Comparison of ENCODE assay signal across 11 cellular contexts in genomic region chr19:40907968-40908735, GRCh38. TPM values are rescaled to one million over a fixed set of nuclear protein-coding genes. Genes with fewer than 3 reads are reported as not detected.
DNase-seq lines count a peak whose midpoint lies in the region; ATAC-seq and TF ChIP-seq lines count a peak whose summit lies in the region.
"Had no signal": no experiment of that assay in that cellular context is flagged by ENCODE, and none has a peak within 500 bp of the region (broad histone marks: within the 10 kb centered on the region; RNA-seq: fewer than 3 reads in every experiment).

No MANE protein-coding gene starts in this region.

- DNase-seq in CD14-positive monocyte (ENCODE audit: low spot score) (no peak), T-helper 1 cell (peak; percentile 14 to 46 (median 23)), omental fat pad (ENCODE audit: low spot score) (peak; percentile 33), BE2C (no peak), NCI-H446 (lab: John Stamatoyannopoulos, UW) (no peak), SW 1271 (lab: John Stamatoyannopoulos, UW) (no peak), NCI-H1417 treated with DMSO at 0.1 percent for 48 hours (lab: John Stamatoyannopoulos, UW) (no peak)
- DNase-seq in activated naive CD4-positive, alpha-beta T cell treated with anti-CD3 and anti-CD28 coated beads, Interleukin-2, amount 10 ng/mL, durations not matched to agents 7 days and 5 days = peak; percentile 75

- no peak overlapping the region for H3K4me3 ChIP-seq in BE2C (ENCODE audit: low read depth, low read length)
- H3K4me3 ChIP-seq: HAP-1 had no signal

- CTCF ChIA-PET in activated naive CD4-positive, alpha-beta T cell treated with anti-CD3 and anti-CD28 coated beads, Interleukin-2, amount 10 ng/mL, durations not matched to agents 7 days and 5 days (lab: Charles Lee) = interaction anchor here (0.9 to 1.3 kb wide), 5 partner anchors 14 to 245 kb away, joined by 3 read pairs; partner anchors contain the start of gene CYP2A6

- H3K4me3 Mint-ChIP-seq in CD14-positive monocyte = peak overlapping the region; percentile 66 to 87
- H3K4me3 Mint-ChIP-seq in activated naive CD4-positive, alpha-beta T cell treated with anti-CD3 and anti-CD28 coated beads, Interleukin-2, amount 10 ng/mL, durations not matched to agents 7 days and 5 days = peak overlapping the region; percentile 67
- H3K4me3 Mint-ChIP-seq: dendritic cell treated with granulocyte-macrophage colony-stimulating factor and Interleukin-4, amounts not matched to agents 40 ng/mL and 50 ng/mL, for 4 days had no signal

- peak overlapping the region in 4 of 7 donors; percentile 50 to 92 (median 74) for H3K27ac Mint-ChIP-seq in CD14-positive monocyte
- H3K27ac Mint-ChIP-seq in activated naive CD4-positive, alpha-beta T cell treated with anti-CD3 and anti-CD28 coated beads, Interleukin-2, amount 10 ng/mL, durations not matched to agents 7 days and 5 days = peak overlapping the region; percentile 72
- H3K27ac Mint-ChIP-seq: dendritic cell treated with granulocyte-macrophage colony-stimulating factor and Interleukin-4, amounts not matched to agents 40 ng/mL and 50 ng/mL, for 4 days had no signal

- peaks cover 3 to 15% (median 11%) of the 10 kb centered on the region in 7 donors for H3K9me3 Mint-ChIP-seq in CD14-positive monocyte
- H3K9me3 Mint-ChIP-seq in activated naive CD4-positive, alpha-beta T cell treated with anti-CD3 and anti-CD28 coated beads, Interleukin-2, amount 10 ng/mL, durations not matched to agents 7 days and 5 days = peaks cover 3% of the 10 kb centered on the region
- H3K9me3 Mint-ChIP-seq: dendritic cell treated with granulocyte-macrophage colony-stimulating factor and Interleukin-4, amounts not matched to agents 40 ng/mL and 50 ng/mL, for 4 days had no signal

- H3K36me3 Mint-ChIP-seq in CD14-positive monocyte = no peaks in the 10 kb centered on the region
- no peaks in the 10 kb centered on the region for H3K36me3 Mint-ChIP-seq in activated naive CD4-positive, alpha-beta T cell treated with anti-CD3 and anti-CD28 coated beads, Interleukin-2, amount 10 ng/mL, durations not matched to agents 7 days and 5 days

- H3K9me3 ChIP-seq in BE2C = no peaks in the 10 kb centered on the region
- H3K9me3 ChIP-seq: HAP-1 had no signal

- no peaks in the 10 kb centered on the region for H3K36me3 ChIP-seq in BE2C
- H3K36me3 ChIP-seq: HAP-1 had no signal

- ATAC-seq in omental fat pad (ENCODE audit: low FRiP score) = peak; percentile 45

- H3K27me3 ChIP-seq in BE2C = peaks cover 5% of the 10 kb centered on the region; the same call in 1 of the 2 replicates

- peaks cover 12% of the 10 kb centered on the region for H3K4me1 Mint-ChIP-seq in CD14-positive monocyte
- peaks cover 24% of the 10 kb centered on the region for H3K4me1 Mint-ChIP-seq in activated naive CD4-positive, alpha-beta T cell treated with anti-CD3 and anti-CD28 coated beads, Interleukin-2, amount 10 ng/mL, durations not matched to agents 7 days and 5 days

- peaks cover 4 to 33% (median 6%) of the 10 kb centered on the region in 3 donors for H3K27me3 Mint-ChIP-seq in CD14-positive monocyte (ENCODE audit: low read depth in 3 of 3)
- H3K27me3 Mint-ChIP-seq in activated naive CD4-positive, alpha-beta T cell treated with anti-CD3 and anti-CD28 coated beads, Interleukin-2, amount 10 ng/mL, durations not matched to agents 7 days and 5 days = peaks cover 38% of the 10 kb centered on the region

- H3K4me1 ChIP-seq in BE2C = no peaks in the 10 kb centered on the region
- H3K4me1 ChIP-seq: HAP-1 had no signal

- intact Hi-C loops in CD14-positive monocyte (cut with micrococcal nuclease) = no loop called here

- no peak for TF ChIP-seq CTCF in CD14-positive monocyte (IDR thresholded peaks at IDR 0.05)
- TF ChIP-seq CTCF in omental fat pad (IDR thresholded peaks at IDR 0.05) = no peak
- TF ChIP-seq CTCF in BE2C (IDR thresholded peaks at IDR 0.05; ENCODE audit: low read depth, low read length) = no peak

RNA-seq across cellular contexts. Expression of gene CYP2A7, which starts 26.1 kb away (rescaled TPM):
- not detected for polyA plus RNA-seq in CD14-positive monocyte
- not detected for total RNA-seq in omental fat pad
- not detected for polyA plus RNA-seq in BE2C (2012; ENCODE audit: insufficient read depth, insufficient read length, low read depth)
- total RNA-seq: myocyte had no signal

RNA-seq across cellular contexts. Expression of gene CYP2A6, which starts 57.9 kb away (rescaled TPM):
- not detected for polyA plus RNA-seq in CD14-positive monocyte
- total RNA-seq in omental fat pad = under 1 TPM in 1 of 4 donors, not detected in 3; 0.36 TPM
- polyA plus RNA-seq in BE2C (2012; ENCODE audit: insufficient read depth, insufficient read length, low read depth) = not detected
- total RNA-seq: myocyte had no signal

Comparison
In these comparisons a context has a peak if more than half of its experiments do, and no peak if none do; other contexts are left out.
1. DNase-seq: peak in T-helper 1 cell (5 of 5), activated naive CD4-positive, alpha-beta T cell treated with anti-CD3 and anti-CD28 coated beads, Interleukin-2, amount 10 ng/mL, durations not matched to agents 7 days and 5 days (single experiment) and omental fat pad (single experiment); none in CD14-positive monocyte (single experiment), BE2C (single experiment), NCI-H446 (0 of 2), SW 1271 (0 of 2) and NCI-H1417 treated with DMSO at 0.1 percent for 48 hours (single experiment).